2 cellular contexts compared by ENCODE assay signal in genomic region chr4:99078931-99079624, GRCh38.
TF ChIP-seq lines count a peak whose summit lies in the region.

No MANE protein-coding gene starts in this region.

TF ChIP-seq in A549, 52 proteins besides CTCF, POLR2A, EP300 and RAD21 (continued from another document):
- TF ChIP-seq ZSCAN20 (CRISPR knock-in tag; IDR thresholded peaks at IDR 0.05) = no peak
TF ChIP-seq in A549: peak in this region for 1.

TF ChIP-seq in GM12878, 131 proteins besides CTCF, POLR2A, EP300 and RAD21:
- TF ChIP-seq USF1 (IDR thresholded peaks at IDR 0.05; ENCODE audit: borderline replicate concordance, extremely low read length, insufficient read depth, low read depth, low read length) = no peak
- TF ChIP-seq E2F4 (IDR thresholded peaks at IDR 0.05; ENCODE audit: low read depth, low read length) = no peak
- TF ChIP-seq CHD2 (IDR thresholded peaks at IDR 0.05; ENCODE audit: borderline replicate concordance, low read depth, low read length) = no peak
- no peak for TF ChIP-seq HSF1 (IDR thresholded peaks at IDR 0.05; ENCODE audit: low read depth, low read length)
- no peak for TF ChIP-seq ATF3 (IDR thresholded peaks at IDR 0.05; ENCODE audit: borderline replicate concordance, extremely low read depth, low read depth, low read length)
- TF ChIP-seq SUPT20H (IDR thresholded peaks at IDR 0.05; ENCODE audit: borderline replicate concordance, control insufficient read depth, low read depth, low read length) = no peak
- TF ChIP-seq RB1 (IDR thresholded peaks at IDR 0.05; ENCODE audit: borderline replicate concordance) = no peak
- TF ChIP-seq ZZZ3 (IDR thresholded peaks at IDR 0.05; ENCODE audit: control insufficient read depth, insufficient read length, low read depth) = no peak
- TF ChIP-seq HDGF (IDR thresholded peaks at IDR 0.05) = no peak
- TF ChIP-seq ATF7 (IDR thresholded peaks at IDR 0.05; ENCODE audit: low read depth) = no peak
- TF ChIP-seq MEF2B (IDR thresholded peaks at IDR 0.05; ENCODE audit: partially characterized antibody, poor library complexity, severe bottlenecking) = no peak
